Comparison of ENCODE assay signal across 1 cellular context in the genomic region with DNA sequence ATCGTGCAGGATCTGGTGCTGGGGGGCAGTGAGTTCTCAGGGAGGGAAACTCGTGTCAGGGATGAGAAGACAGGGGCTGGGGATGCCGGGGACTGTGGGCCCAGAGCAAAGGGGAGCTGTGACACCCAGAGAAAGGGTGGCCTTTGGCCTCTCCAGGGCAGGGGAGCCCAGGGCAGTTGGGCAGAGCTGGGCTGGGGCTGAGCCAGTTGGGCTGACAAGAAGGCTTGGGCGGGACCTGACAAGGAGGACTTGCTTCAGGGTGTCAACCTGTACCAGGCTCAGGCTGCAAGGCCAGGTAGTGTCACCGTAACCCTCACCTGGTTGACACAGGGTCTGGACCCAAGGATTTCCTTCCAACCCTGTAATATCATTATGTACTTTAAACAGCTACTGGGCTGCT.
TF ChIP-seq lines count a peak whose summit lies in the region.

No MANE protein-coding gene starts in this region.

TF ChIP-seq in WTC11, 78 proteins besides CTCF, POLR2A, EP300 and RAD21 (continued from another document):
- TF ChIP-seq ATF6 (CRISPR knock-in tag; IDR thresholded peaks at IDR 0.05) (no peak), KAT7 (CRISPR knock-in tag; IDR thresholded peaks at IDR 0.05; ENCODE audit: borderline replicate concordance) (no peak)
